Comparison of ENCODE assay signal across 1 cellular context in genomic region chr6:26216886-26217713, GRCh38.
TF ChIP-seq lines count a peak whose summit lies in the region.

No MANE protein-coding gene starts in this region.

TF ChIP-seq in HepG2, 621 proteins besides CTCF, POLR2A, EP300 and RAD21 (continued from another document and continues in another):
- TF ChIP-seq, protein P1, sequence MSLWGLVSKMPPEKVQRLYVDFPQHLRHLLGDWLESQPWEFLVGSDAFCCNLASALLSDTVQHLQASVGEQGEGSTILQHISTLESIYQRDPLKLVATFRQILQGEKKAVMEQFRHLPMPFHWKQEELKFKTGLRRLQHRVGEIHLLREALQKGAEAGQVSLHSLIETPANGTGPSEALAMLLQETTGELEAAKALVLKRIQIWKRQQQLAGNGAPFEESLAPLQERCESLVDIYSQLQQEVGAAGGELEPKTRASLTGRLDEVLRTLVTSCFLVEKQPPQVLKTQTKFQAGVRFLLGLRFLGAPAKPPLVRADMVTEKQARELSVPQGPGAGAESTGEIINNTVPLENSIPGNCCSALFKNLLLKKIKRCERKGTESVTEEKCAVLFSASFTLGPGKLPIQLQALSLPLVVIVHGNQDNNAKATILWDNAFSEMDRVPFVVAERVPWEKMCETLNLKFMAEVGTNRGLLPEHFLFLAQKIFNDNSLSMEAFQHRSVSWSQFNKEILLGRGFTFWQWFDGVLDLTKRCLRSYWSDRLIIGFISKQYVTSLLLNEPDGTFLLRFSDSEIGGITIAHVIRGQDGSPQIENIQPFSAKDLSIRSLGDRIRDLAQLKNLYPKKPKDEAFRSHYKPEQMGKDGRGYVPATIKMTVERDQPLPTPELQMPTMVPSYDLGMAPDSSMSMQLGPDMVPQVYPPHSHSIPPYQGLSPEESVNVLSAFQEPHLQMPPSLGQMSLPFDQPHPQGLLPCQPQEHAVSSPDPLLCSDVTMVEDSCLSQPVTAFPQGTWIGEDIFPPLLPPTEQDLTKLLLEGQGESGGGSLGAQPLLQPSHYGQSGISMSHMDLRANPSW (CRISPR knock-in tag; IDR thresholded peaks at IDR 0.05; ENCODE audit: borderline replicate concordance): no peak; the same call in 1 of the 2 replicates
- TF ChIP-seq MAFK (conservative IDR thresholded peaks at IDR 0.05 in 1 of 2, IDR thresholded peaks at IDR 0.05 in 1 of 2; ENCODE audit: low read length in 2 of 2) (no peak), GLI4 (CRISPR knock-in tag; IDR thresholded peaks at IDR 0.05; ENCODE audit: borderline replicate concordance) (0 out of 2 replicates have a peak, but pooled peaks have one; percentile 47), MIXL1 (CRISPR knock-in tag; IDR thresholded peaks at IDR 0.05) (peak; percentile 31; the same call in 1 of the 2 replicates), ZNF326 (CRISPR knock-in tag; IDR thresholded peaks at IDR 0.05; ENCODE audit: borderline replicate concordance) (no peak), ZNF605 (CRISPR knock-in tag; IDR thresholded peaks at IDR 0.05) (peak; percentile 23; the same call in 1 of the 2 replicates), HNF4G (IDR thresholded peaks at IDR 0.05; ENCODE audit: borderline replicate concordance, low read depth, low read length) (no peak), HNF4G (CRISPR knock-in tag; IDR thresholded peaks at IDR 0.05; ENCODE audit: borderline replicate concordance, low read depth) (no peak; the same call in 1 of the 2 replicates), EEA1 (CRISPR knock-in tag; IDR thresholded peaks at IDR 0.05; ENCODE audit: borderline replicate concordance) (0 out of 2 replicates have a peak, but pooled peaks have one; percentile 20), REXO4 (CRISPR knock-in tag; IDR thresholded peaks at IDR 0.05; ENCODE audit: borderline replicate concordance) (peak; percentile 90; the same call in 1 of the 2 replicates), KMT2A (CRISPR knock-in tag; IDR thresholded peaks at IDR 0.05) (0 out of 2 replicates have a peak, but pooled peaks have one; percentile 53), CEBPB (IDR thresholded peaks at IDR 0.05; ENCODE audit: borderline replicate concordance, low read depth, low read length) (no peak), MTF1 (CRISPR knock-in tag; IDR thresholded peaks at IDR 0.05) (peak; percentile 53; the same call in 1 of the 2 replicates), KDM3A (CRISPR knock-in tag; IDR thresholded peaks at IDR 0.05; ENCODE audit: low read depth) (peak; percentile 52; the same call in 1 of the 2 replicates), BHLHE40 (IDR thresholded peaks at IDR 0.05; ENCODE audit: low read length) (peak; percentile 97), ATF7 (IDR thresholded peaks at IDR 0.05) (no peak), ATF7 (CRISPR knock-in tag; IDR thresholded peaks at IDR 0.05) (0 out of 2 replicates have a peak, but pooled peaks have one; percentile 53), U2AF2 (IDR thresholded peaks at IDR 0.05; ENCODE audit: low read depth, low read length) (peak; percentile 86; the same call in 1 of the 2 replicates), CENPX (CRISPR knock-in tag; IDR thresholded peaks at IDR 0.05) (no peak), BORCS8-MEF2B (CRISPR knock-in tag; IDR thresholded peaks at IDR 0.05) (peak; percentile 90), KLF16 (CRISPR knock-in tag; IDR thresholded peaks at IDR 0.05) (peak in 1 of 2 experiments; percentile 70; a peak in 2 of 4 replicates), CSRNP1 (CRISPR knock-in tag; IDR thresholded peaks at IDR 0.05) (peak; percentile 97), HDAC1 (CRISPR knock-in tag; IDR thresholded peaks at IDR 0.05) (peak; percentile 63), ZNF10 (CRISPR knock-in tag; IDR thresholded peaks at IDR 0.05; ENCODE audit: borderline replicate concordance, low read depth) (no peak), ZNF564 (CRISPR knock-in tag; IDR thresholded peaks at IDR 0.05) (peak; percentile 83), NCOA1 (CRISPR knock-in tag; IDR thresholded peaks at IDR 0.05) (no peak), HMGXB3 (CRISPR knock-in tag; IDR thresholded peaks at IDR 0.05; ENCODE audit: borderline replicate concordance) (peak; percentile 61), ZNF577 (CRISPR knock-in tag; IDR thresholded peaks at IDR 0.05; ENCODE audit: borderline replicate concordance, low read depth) (no peak), KDM2A (CRISPR knock-in tag; IDR thresholded peaks at IDR 0.05; ENCODE audit: borderline replicate concordance, low read depth) (peak; percentile 67), NR2F1 (CRISPR knock-in tag; IDR thresholded peaks at IDR 0.05) (no peak), TOPORS (CRISPR knock-in tag; IDR thresholded peaks at IDR 0.05) (peak; percentile 95), ZNF207 (IDR thresholded peaks at IDR 0.05; ENCODE audit: borderline replicate concordance) (no peak), MATR3 (CRISPR knock-in tag; IDR thresholded peaks at IDR 0.05) (no peak), ZSCAN25 (CRISPR knock-in tag; IDR thresholded peaks at IDR 0.05) (no peak), ZNF83 (CRISPR knock-in tag; IDR thresholded peaks at IDR 0.05; ENCODE audit: borderline replicate concordance) (no peak), EED (CRISPR knock-in tag; IDR thresholded peaks at IDR 0.05) (no peak)
- TF ChIP-seq, protein P2, sequence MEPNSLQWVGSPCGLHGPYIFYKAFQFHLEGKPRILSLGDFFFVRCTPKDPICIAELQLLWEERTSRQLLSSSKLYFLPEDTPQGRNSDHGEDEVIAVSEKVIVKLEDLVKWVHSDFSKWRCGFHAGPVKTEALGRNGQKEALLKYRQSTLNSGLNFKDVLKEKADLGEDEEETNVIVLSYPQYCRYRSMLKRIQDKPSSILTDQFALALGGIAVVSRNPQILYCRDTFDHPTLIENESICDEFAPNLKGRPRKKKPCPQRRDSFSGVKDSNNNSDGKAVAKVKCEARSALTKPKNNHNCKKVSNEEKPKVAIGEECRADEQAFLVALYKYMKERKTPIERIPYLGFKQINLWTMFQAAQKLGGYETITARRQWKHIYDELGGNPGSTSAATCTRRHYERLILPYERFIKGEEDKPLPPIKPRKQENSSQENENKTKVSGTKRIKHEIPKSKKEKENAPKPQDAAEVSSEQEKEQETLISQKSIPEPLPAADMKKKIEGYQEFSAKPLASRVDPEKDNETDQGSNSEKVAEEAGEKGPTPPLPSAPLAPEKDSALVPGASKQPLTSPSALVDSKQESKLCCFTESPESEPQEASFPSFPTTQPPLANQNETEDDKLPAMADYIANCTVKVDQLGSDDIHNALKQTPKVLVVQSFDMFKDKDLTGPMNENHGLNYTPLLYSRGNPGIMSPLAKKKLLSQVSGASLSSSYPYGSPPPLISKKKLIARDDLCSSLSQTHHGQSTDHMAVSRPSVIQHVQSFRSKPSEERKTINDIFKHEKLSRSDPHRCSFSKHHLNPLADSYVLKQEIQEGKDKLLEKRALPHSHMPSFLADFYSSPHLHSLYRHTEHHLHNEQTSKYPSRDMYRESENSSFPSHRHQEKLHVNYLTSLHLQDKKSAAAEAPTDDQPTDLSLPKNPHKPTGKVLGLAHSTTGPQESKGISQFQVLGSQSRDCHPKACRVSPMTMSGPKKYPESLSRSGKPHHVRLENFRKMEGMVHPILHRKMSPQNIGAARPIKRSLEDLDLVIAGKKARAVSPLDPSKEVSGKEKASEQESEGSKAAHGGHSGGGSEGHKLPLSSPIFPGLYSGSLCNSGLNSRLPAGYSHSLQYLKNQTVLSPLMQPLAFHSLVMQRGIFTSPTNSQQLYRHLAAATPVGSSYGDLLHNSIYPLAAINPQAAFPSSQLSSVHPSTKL (CRISPR knock-in tag; IDR thresholded peaks at IDR 0.05): peak; percentile 80
- TF ChIP-seq, protein P3, sequence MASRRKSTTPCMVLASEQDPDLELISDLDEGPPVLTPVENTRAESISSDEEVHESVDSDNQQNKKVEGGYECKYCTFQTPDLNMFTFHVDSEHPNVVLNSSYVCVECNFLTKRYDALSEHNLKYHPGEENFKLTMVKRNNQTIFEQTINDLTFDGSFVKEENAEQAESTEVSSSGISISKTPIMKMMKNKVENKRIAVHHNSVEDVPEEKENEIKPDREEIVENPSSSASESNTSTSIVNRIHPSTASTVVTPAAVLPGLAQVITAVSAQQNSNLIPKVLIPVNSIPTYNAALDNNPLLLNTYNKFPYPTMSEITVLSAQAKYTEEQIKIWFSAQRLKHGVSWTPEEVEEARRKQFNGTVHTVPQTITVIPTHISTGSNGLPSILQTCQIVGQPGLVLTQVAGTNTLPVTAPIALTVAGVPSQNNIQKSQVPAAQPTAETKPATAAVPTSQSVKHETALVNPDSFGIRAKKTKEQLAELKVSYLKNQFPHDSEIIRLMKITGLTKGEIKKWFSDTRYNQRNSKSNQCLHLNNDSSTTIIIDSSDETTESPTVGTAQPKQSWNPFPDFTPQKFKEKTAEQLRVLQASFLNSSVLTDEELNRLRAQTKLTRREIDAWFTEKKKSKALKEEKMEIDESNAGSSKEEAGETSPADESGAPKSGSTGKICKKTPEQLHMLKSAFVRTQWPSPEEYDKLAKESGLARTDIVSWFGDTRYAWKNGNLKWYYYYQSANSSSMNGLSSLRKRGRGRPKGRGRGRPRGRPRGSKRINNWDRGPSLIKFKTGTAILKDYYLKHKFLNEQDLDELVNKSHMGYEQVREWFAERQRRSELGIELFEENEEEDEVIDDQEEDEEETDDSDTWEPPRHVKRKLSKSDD (CRISPR knock-in tag; IDR thresholded peaks at IDR 0.05; ENCODE audit: low read depth): peak; percentile 84; the same call in 1 of the 2 replicates
- TF ChIP-seq, protein P4, sequence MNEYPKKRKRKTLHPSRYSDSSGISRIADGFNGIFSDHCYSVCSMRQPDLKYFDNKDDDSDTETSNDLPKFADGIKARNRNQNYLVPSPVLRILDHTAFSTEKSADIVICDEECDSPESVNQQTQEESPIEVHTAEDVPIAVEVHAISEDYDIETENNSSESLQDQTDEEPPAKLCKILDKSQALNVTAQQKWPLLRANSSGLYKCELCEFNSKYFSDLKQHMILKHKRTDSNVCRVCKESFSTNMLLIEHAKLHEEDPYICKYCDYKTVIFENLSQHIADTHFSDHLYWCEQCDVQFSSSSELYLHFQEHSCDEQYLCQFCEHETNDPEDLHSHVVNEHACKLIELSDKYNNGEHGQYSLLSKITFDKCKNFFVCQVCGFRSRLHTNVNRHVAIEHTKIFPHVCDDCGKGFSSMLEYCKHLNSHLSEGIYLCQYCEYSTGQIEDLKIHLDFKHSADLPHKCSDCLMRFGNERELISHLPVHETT (CRISPR knock-in tag; conservative IDR thresholded peaks at IDR 0.05): no peak
- TF ChIP-seq, protein P5, sequence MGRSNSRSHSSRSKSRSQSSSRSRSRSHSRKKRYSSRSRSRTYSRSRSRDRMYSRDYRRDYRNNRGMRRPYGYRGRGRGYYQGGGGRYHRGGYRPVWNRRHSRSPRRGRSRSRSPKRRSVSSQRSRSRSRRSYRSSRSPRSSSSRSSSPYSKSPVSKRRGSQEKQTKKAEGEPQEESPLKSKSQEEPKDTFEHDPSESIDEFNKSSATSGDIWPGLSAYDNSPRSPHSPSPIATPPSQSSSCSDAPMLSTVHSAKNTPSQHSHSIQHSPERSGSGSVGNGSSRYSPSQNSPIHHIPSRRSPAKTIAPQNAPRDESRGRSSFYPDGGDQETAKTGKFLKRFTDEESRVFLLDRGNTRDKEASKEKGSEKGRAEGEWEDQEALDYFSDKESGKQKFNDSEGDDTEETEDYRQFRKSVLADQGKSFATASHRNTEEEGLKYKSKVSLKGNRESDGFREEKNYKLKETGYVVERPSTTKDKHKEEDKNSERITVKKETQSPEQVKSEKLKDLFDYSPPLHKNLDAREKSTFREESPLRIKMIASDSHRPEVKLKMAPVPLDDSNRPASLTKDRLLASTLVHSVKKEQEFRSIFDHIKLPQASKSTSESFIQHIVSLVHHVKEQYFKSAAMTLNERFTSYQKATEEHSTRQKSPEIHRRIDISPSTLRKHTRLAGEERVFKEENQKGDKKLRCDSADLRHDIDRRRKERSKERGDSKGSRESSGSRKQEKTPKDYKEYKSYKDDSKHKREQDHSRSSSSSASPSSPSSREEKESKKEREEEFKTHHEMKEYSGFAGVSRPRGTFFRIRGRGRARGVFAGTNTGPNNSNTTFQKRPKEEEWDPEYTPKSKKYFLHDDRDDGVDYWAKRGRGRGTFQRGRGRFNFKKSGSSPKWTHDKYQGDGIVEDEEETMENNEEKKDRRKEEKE (IDR thresholded peaks at IDR 0.05): no peak
